ENCODE assay signal across 1 cellular context in the genomic region with DNA sequence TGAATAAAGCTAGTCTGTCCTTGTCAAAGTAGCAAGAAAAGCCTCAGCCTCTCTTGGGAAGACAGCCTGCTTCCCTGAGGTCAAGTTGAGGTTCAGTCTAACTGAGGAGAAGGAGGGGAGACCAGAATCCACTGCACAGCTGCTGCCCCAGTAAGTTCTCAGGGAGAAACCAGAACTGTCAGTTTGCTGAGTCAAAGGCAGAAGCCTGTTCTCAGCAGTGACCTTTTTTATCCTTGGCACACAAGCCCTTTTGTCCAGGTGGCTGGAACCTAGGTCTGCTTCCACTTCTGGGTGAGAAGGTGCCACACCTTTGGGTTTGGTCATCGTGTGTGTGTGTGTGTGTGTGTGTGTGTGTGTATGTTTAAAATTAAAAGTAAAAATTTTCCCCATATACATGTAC.
TF ChIP-seq lines count a peak whose summit lies in the region.

No MANE protein-coding gene starts in this region.

TF ChIP-seq in HepG2, 621 proteins besides CTCF, POLR2A, EP300 and RAD21 (continued from another document):
- TF ChIP-seq, protein P1, sequence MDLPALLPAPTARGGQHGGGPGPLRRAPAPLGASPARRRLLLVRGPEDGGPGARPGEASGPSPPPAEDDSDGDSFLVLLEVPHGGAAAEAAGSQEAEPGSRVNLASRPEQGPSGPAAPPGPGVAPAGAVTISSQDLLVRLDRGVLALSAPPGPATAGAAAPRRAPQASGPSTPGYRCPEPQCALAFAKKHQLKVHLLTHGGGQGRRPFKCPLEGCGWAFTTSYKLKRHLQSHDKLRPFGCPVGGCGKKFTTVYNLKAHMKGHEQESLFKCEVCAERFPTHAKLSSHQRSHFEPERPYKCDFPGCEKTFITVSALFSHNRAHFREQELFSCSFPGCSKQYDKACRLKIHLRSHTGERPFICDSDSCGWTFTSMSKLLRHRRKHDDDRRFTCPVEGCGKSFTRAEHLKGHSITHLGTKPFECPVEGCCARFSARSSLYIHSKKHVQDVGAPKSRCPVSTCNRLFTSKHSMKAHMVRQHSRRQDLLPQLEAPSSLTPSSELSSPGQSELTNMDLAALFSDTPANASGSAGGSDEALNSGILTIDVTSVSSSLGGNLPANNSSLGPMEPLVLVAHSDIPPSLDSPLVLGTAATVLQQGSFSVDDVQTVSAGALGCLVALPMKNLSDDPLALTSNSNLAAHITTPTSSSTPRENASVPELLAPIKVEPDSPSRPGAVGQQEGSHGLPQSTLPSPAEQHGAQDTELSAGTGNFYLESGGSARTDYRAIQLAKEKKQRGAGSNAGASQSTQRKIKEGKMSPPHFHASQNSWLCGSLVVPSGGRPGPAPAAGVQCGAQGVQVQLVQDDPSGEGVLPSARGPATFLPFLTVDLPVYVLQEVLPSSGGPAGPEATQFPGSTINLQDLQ (CRISPR knock-in tag; IDR thresholded peaks at IDR 0.05), result no peak
